ENCODE assay signal across 3 cellular contexts in the genomic region with DNA sequence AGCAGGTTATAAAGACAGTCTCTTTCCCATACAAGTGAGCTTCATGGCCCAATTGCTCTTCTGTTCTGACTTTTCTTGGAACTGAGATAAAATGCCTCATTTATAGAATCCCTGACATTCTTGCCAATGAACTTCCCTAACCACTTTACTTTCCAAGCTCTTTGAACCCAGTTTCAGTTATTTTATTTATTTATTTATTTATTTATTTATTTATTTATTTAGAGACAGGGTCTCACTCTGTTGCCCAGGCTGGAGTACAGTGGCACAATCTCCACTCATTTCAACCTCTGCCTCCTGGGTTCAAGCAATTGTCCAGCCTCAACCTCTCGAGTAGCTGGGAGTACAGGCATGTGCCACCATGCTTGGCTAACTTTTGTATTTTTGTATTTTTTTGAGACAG.
TF ChIP-seq lines count a peak whose summit lies in the region.

No MANE protein-coding gene starts in this region.

TF ChIP-seq in A549, 52 proteins besides CTCF, POLR2A, EP300 and RAD21 (continued from another document):
- TF ChIP-seq, protein P1, sequence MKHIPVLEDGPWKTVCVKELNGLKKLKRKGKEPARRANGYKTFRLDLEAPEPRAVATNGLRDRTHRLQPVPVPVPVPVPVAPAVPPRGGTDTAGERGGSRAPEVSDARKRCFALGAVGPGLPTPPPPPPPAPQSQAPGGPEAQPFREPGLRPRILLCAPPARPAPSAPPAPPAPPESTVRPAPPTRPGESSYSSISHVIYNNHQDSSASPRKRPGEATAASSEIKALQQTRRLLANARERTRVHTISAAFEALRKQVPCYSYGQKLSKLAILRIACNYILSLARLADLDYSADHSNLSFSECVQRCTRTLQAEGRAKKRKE (CRISPR knock-in tag; IDR thresholded peaks at IDR 0.05; ENCODE audit: low read depth) = no peak

TF ChIP-seq in HEK293, 187 proteins besides CTCF, POLR2A, EP300 and RAD21 (continued from another document and continues in another):
- TF ChIP-seq, protein P2, sequence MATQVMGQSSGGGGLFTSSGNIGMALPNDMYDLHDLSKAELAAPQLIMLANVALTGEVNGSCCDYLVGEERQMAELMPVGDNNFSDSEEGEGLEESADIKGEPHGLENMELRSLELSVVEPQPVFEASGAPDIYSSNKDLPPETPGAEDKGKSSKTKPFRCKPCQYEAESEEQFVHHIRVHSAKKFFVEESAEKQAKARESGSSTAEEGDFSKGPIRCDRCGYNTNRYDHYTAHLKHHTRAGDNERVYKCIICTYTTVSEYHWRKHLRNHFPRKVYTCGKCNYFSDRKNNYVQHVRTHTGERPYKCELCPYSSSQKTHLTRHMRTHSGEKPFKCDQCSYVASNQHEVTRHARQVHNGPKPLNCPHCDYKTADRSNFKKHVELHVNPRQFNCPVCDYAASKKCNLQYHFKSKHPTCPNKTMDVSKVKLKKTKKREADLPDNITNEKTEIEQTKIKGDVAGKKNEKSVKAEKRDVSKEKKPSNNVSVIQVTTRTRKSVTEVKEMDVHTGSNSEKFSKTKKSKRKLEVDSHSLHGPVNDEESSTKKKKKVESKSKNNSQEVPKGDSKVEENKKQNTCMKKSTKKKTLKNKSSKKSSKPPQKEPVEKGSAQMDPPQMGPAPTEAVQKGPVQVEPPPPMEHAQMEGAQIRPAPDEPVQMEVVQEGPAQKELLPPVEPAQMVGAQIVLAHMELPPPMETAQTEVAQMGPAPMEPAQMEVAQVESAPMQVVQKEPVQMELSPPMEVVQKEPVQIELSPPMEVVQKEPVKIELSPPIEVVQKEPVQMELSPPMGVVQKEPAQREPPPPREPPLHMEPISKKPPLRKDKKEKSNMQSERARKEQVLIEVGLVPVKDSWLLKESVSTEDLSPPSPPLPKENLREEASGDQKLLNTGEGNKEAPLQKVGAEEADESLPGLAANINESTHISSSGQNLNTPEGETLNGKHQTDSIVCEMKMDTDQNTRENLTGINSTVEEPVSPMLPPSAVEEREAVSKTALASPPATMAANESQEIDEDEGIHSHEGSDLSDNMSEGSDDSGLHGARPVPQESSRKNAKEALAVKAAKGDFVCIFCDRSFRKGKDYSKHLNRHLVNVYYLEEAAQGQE (tag by site-specific recombination; IDR thresholded peaks at IDR 0.05) = peak; percentile 53; the same call in 1 of the 2 replicates
- TF ChIP-seq, protein P3, sequence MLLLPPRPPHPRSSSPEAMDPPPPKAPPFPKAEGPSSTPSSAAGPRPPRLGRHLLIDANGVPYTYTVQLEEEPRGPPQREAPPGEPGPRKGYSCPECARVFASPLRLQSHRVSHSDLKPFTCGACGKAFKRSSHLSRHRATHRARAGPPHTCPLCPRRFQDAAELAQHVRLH (tag by site-specific recombination; IDR thresholded peaks at IDR 0.05) = no peak
- TF ChIP-seq ZNF19 (tag by site-specific recombination; IDR thresholded peaks at IDR 0.05; ENCODE audit: low read depth) = 0 out of 2 replicates have a peak, but pooled peaks have one; percentile 16
- peak; percentile 44; the same call in 1 of the 2 replicates for TF ChIP-seq GLI2 (tag by site-specific recombination; IDR thresholded peaks at IDR 0.05; ENCODE audit: borderline replicate concordance, low read depth)
- TF ChIP-seq ZNF394 (tag by site-specific recombination; IDR thresholded peaks at IDR 0.05; ENCODE audit: borderline replicate concordance) = peak; percentile 87
- TF ChIP-seq ZNF654 (tag by site-specific recombination; IDR thresholded peaks at IDR 0.05; ENCODE audit: low read depth) = peak; percentile 19; the same call in 1 of the 2 replicates
- TF ChIP-seq FEZF1 (tag by site-specific recombination; IDR thresholded peaks at IDR 0.05) = no peak
- TF ChIP-seq ZNF549 (tag by site-specific recombination; IDR thresholded peaks at IDR 0.05) = no peak
- peak; percentile 50; the same call in 1 of the 2 replicates for TF ChIP-seq ZNF433 (tag by site-specific recombination; IDR thresholded peaks at IDR 0.05; ENCODE audit: low read depth)
- TF ChIP-seq OVOL3 (tag by site-specific recombination; IDR thresholded peaks at IDR 0.05) = 0 out of 2 replicates have a peak, but pooled peaks have one; percentile 28
- TF ChIP-seq ZNF501 (tag by site-specific recombination; IDR thresholded peaks at IDR 0.05) = no peak
- peak; percentile 55 for TF ChIP-seq ZNF623 (tag by site-specific recombination; IDR thresholded peaks at IDR 0.05)
- no peak for TF ChIP-seq KLF9 (tag by site-specific recombination; IDR thresholded peaks at IDR 0.05; ENCODE audit: low read depth)
- TF ChIP-seq ZBTB8A (tag by site-specific recombination; IDR thresholded peaks at IDR 0.05) = peak; percentile 52; the same call in 1 of the 2 replicates
- TF ChIP-seq, protein P4, sequence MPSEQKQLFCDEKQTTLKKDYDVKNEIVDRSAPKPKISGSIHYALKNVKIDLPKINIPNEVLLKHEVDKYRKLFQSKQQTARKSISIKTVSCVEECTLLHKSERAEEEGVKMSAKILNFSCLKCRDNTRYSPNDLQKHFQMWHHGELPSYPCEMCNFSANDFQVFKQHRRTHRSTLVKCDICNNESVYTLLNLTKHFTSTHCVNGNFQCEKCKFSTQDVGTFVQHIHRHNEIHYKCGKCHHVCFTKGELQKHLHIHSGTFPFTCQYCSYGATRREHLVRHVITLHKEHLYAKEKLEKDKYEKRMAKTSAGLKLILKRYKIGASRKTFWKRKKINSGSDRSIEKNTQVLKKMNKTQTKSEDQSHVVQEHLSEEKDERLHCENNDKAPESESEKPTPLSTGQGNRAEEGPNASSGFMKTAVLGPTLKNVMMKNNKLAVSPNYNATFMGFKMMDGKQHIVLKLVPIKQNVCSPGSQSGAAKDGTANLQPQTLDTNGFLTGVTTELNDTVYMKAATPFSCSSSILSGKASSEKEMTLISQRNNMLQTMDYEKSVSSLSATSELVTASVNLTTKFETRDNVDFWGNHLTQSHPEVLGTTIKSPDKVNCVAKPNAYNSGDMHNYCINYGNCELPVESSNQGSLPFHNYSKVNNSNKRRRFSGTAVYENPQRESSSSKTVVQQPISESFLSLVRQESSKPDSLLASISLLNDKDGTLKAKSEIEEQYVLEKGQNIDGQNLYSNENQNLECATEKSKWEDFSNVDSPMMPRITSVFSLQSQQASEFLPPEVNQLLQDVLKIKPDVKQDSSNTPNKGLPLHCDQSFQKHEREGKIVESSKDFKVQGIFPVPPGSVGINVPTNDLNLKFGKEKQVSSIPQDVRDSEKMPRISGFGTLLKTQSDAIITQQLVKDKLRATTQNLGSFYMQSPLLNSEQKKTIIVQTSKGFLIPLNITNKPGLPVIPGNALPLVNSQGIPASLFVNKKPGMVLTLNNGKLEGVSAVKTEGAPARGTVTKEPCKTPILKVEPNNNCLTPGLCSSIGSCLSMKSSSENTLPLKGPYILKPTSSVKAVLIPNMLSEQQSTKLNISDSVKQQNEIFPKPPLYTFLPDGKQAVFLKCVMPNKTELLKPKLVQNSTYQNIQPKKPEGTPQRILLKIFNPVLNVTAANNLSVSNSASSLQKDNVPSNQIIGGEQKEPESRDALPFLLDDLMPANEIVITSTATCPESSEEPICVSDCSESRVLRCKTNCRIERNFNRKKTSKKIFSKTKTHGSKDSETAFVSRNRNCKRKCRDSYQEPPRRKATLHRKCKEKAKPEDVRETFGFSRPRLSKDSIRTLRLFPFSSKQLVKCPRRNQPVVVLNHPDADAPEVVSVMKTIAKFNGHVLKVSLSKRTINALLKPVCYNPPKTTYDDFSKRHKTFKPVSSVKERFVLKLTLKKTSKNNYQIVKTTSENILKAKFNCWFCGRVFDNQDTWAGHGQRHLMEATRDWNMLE (tag by site-specific recombination; conservative IDR thresholded peaks at IDR 0.05; ENCODE audit: low read depth) = peak; percentile 74
- TF ChIP-seq ZNF664 (tag by site-specific recombination; IDR thresholded peaks at IDR 0.05) = 0 out of 2 replicates have a peak, but pooled peaks have one; percentile 38
- no peak for TF ChIP-seq ZNF174 (tag by site-specific recombination; IDR thresholded peaks at IDR 0.05)

TF ChIP-seq in K562, 482 proteins besides CTCF, POLR2A, EP300 and RAD21 (continued from another document):
- no peak for TF ChIP-seq ZNF551 (CRISPR knock-in tag; IDR thresholded peaks at IDR 0.05)
- no peak for TF ChIP-seq KAT2B (IDR thresholded peaks at IDR 0.05; ENCODE audit: low read depth, low read length)
- TF ChIP-seq, protein P5, sequence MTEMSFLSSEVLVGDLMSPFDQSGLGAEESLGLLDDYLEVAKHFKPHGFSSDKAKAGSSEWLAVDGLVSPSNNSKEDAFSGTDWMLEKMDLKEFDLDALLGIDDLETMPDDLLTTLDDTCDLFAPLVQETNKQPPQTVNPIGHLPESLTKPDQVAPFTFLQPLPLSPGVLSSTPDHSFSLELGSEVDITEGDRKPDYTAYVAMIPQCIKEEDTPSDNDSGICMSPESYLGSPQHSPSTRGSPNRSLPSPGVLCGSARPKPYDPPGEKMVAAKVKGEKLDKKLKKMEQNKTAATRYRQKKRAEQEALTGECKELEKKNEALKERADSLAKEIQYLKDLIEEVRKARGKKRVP (CRISPR knock-in tag; IDR thresholded peaks at IDR 0.05) = no peak
- TF ChIP-seq ZNF239 (CRISPR knock-in tag; IDR thresholded peaks at IDR 0.05) = no peak
- TF ChIP-seq, protein P6, sequence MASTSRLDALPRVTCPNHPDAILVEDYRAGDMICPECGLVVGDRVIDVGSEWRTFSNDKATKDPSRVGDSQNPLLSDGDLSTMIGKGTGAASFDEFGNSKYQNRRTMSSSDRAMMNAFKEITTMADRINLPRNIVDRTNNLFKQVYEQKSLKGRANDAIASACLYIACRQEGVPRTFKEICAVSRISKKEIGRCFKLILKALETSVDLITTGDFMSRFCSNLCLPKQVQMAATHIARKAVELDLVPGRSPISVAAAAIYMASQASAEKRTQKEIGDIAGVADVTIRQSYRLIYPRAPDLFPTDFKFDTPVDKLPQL (IDR thresholded peaks at IDR 0.05; ENCODE audit: extremely low read depth, insufficient read length) = no peak
- TF ChIP-seq NELFE (IDR thresholded peaks at IDR 0.05; ENCODE audit: insufficient read depth, insufficient read length) = no peak
- TF ChIP-seq, protein P7, sequence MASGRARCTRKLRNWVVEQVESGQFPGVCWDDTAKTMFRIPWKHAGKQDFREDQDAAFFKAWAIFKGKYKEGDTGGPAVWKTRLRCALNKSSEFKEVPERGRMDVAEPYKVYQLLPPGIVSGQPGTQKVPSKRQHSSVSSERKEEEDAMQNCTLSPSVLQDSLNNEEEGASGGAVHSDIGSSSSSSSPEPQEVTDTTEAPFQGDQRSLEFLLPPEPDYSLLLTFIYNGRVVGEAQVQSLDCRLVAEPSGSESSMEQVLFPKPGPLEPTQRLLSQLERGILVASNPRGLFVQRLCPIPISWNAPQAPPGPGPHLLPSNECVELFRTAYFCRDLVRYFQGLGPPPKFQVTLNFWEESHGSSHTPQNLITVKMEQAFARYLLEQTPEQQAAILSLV (tag; IDR thresholded peaks at IDR 0.05) = no peak
TF ChIP-seq in K562: peak in this region for 0.
